27 cellular contexts compared by ENCODE assay signal in the genomic region with DNA sequence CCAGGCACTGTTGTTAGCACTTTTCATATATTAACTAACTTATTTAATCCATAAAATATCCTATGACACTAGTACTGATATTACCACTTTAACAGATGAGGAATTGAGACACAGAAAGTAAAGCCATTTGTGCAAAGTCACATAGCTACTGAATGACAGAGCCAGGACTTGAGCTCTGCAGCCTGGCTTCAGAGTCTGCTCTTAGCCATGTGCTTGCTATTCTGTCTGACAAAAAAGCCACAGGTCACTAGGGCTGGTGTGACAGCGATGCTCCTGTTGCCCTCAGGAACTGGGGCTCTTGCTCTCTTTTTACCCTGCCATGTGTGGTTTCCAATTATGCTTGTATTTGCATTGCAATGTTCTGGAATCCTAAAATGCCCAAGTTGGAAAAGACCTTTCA. TPM values are rescaled to one million over a fixed set of nuclear protein-coding genes. Genes with fewer than 3 reads are reported as not detected.
"Had no signal": no experiment of that assay in that cellular context is flagged by ENCODE, and none has a peak within 500 bp of the region (broad histone marks: within the 10 kb centered on the region; RNA-seq: fewer than 3 reads in every experiment).

No MANE protein-coding gene starts in this region.

- ATAC-seq: activated naive CD4-positive, alpha-beta T cell treated with anti-CD3 and anti-CD28 coated beads, Interleukin-2, amount 50 U/mL, for 72 hours; foreskin keratinocyte; right lobe of liver; stimulated activated naive B cell treated with anti-CD40 and anti-IgM and Interleukin-4, amounts not matched to agents 10 μg/mL and 1 μg/mL and 100 μg/mL, for 72 hours had no signal

- DNase-seq: activated CD4-positive, alpha-beta memory T cell treated with anti-CD3 and anti-CD28 coated beads, Interleukin-2, amount 10 ng/mL, durations not matched to agents 7 days and 5 days; activated CD4-positive, alpha-beta T cell treated with anti-CD3 and anti-CD28 coated beads, Interleukin-2, amount 10 ng/mL, durations not matched to agents 7 days and 5 days; activated CD4-positive, CD25-positive, alpha-beta regulatory T cell treated with anti-CD3 and anti-CD28 coated beads, Interleukin-2, amount 50 U/mL, for 72 hours; activated naive CD4-positive, alpha-beta T cell; activated T-cell treated with anti-CD3 and anti-CD28 coated beads, Interleukin-2, amount 50 U/mL, for 48 hours; endodermal cell; foreskin keratinocyte; left ventricle myocardium superior; mammary epithelial cell; naive B cell; nephron progenitor cell; right lobe of liver; stimulated activated CD4-positive, alpha-beta T cell treated with anti-CD3 and anti-CD28 coated beads, Interleukin-4, amount 100 ng/mL, for 4 hours; stimulated activated CD8-positive, alpha-beta memory T cell treated with anti-CD3 and anti-CD28 coated beads, Interleukin-4, amount 100 ng/mL, for 48 hours; stimulated activated naive B cell treated with anti-CD40 and anti-IgM and Interleukin-4, amounts not matched to agents 10 μg/mL and 1 μg/mL and 100 μg/mL, for 72 hours; stomach; T-helper 1 cell; transverse colon had no signal

- H3K4me1 ChIP-seq: right lobe of liver had no signal

- H3K9me3 Mint-ChIP-seq: activated CD4-positive, alpha-beta memory T cell treated with anti-CD3 and anti-CD28 coated beads, Interleukin-2, amount 10 ng/mL, durations not matched to agents 7 days and 5 days; activated CD4-positive, alpha-beta T cell treated with anti-CD3 and anti-CD28 coated beads, Interleukin-2, amount 10 ng/mL, durations not matched to agents 7 days and 5 days; activated naive CD4-positive, alpha-beta T cell treated with anti-CD3 and anti-CD28 coated beads, Interleukin-2, amount 50 U/mL, for 72 hours; activated T-helper 2 cell treated with anti-CD3 and anti-CD28 coated beads, Interferon-gamma antibody, Interleukin-2, Interleukin-4, amounts not matched to agents 10 μg/mL and 5 μg/mL and 100 μg/mL, durations not matched to agents 14 hours and 24 hours and 36 hours; central memory CD8-positive, alpha-beta T cell; dendritic cell treated with granulocyte-macrophage colony-stimulating factor and Interleukin-4, amounts not matched to agents 40 ng/mL and 50 ng/mL, for 4 days; endodermal cell; mesothelial cell of epicardium; naive B cell; nephron progenitor cell; stimulated activated naive B cell treated with anti-CD40 and anti-IgM and Interleukin-4, amounts not matched to agents 10 μg/mL and 1 μg/mL and 100 μg/mL, for 72 hours had no signal

- H3K27ac Mint-ChIP-seq: activated CD4-positive, alpha-beta memory T cell treated with anti-CD3 and anti-CD28 coated beads, Interleukin-2, amount 10 ng/mL, durations not matched to agents 7 days and 5 days; activated CD4-positive, alpha-beta T cell treated with anti-CD3 and anti-CD28 coated beads, Interleukin-2, amount 10 ng/mL, durations not matched to agents 7 days and 5 days; activated T-helper 2 cell treated with anti-CD3 and anti-CD28 coated beads, Interferon-gamma antibody, Interleukin-2, Interleukin-4, amounts not matched to agents 10 μg/mL and 5 μg/mL and 100 μg/mL, durations not matched to agents 14 hours and 24 hours and 36 hours; dendritic cell treated with granulocyte-macrophage colony-stimulating factor and Interleukin-4, amounts not matched to agents 40 ng/mL and 50 ng/mL, for 4 days; endodermal cell; stimulated activated naive B cell treated with anti-CD40 and anti-IgM and Interleukin-4, amounts not matched to agents 10 μg/mL and 1 μg/mL and 100 μg/mL, for 72 hours had no signal

- H3K4me3 Mint-ChIP-seq: activated CD4-positive, alpha-beta memory T cell treated with anti-CD3 and anti-CD28 coated beads, Interleukin-2, amount 10 ng/mL, durations not matched to agents 7 days and 5 days; activated CD4-positive, alpha-beta T cell treated with anti-CD3 and anti-CD28 coated beads, Interleukin-2, amount 10 ng/mL, durations not matched to agents 7 days and 5 days; central memory CD8-positive, alpha-beta T cell; dendritic cell treated with granulocyte-macrophage colony-stimulating factor and Interleukin-4, amounts not matched to agents 40 ng/mL and 50 ng/mL, for 4 days; endodermal cell; mesothelial cell of epicardium; naive B cell; nephron progenitor cell; stimulated activated naive B cell treated with anti-CD40 and anti-IgM and Interleukin-4, amounts not matched to agents 10 μg/mL and 1 μg/mL and 100 μg/mL, for 72 hours had no signal

- H3K4me3 ChIP-seq: esophagus muscularis mucosa, right lobe of liver, skin epidermis, stomach, suprapubic skin, transverse colon had no signal

- H3K27ac ChIP-seq: foreskin keratinocyte, neutrophil, right lobe of liver had no signal

- H3K36me3 Mint-ChIP-seq: activated naive CD4-positive, alpha-beta T cell treated with anti-CD3 and anti-CD28 coated beads, Interleukin-2, amount 50 U/mL, for 72 hours had no signal

- H3K27me3 ChIP-seq: esophagus muscularis mucosa, foreskin keratinocyte, neutrophil, right lobe of liver, stomach, suprapubic skin, transverse colon had no signal

- H3K4me1 Mint-ChIP-seq: central memory CD8-positive, alpha-beta T cell; naive B cell; stimulated activated naive B cell treated with anti-CD40 and anti-IgM and Interleukin-4, amounts not matched to agents 10 μg/mL and 1 μg/mL and 100 μg/mL, for 72 hours had no signal

- H3K27me3 Mint-ChIP-seq: activated CD4-positive, alpha-beta memory T cell treated with anti-CD3 and anti-CD28 coated beads, Interleukin-2, amount 10 ng/mL, durations not matched to agents 7 days and 5 days; activated CD4-positive, alpha-beta T cell treated with anti-CD3 and anti-CD28 coated beads, Interleukin-2, amount 10 ng/mL, durations not matched to agents 7 days and 5 days; central memory CD8-positive, alpha-beta T cell; dendritic cell treated with granulocyte-macrophage colony-stimulating factor and Interleukin-4, amounts not matched to agents 40 ng/mL and 50 ng/mL, for 4 days; naive B cell; stimulated activated naive B cell treated with anti-CD40 and anti-IgM and Interleukin-4, amounts not matched to agents 10 μg/mL and 1 μg/mL and 100 μg/mL, for 72 hours had no signal

- H3K9me3 ChIP-seq: esophagus muscularis mucosa, neutrophil, right lobe of liver, stomach, suprapubic skin, transverse colon had no signal

RNA-seq across cellular contexts. Expression of a gene that starts 51.1 kb away (rescaled TPM):
- total RNA-seq: left ventricle myocardium superior had no signal
